24 cellular contexts compared by ENCODE assay signal in genomic region chr13:113822266-113822665, GRCh38. TPM values are rescaled to one million over a fixed set of nuclear protein-coding genes. Genes with fewer than 3 reads are reported as not detected.
DNase-seq lines count a peak whose midpoint lies in the region; ATAC-seq, FAIRE-seq and TF ChIP-seq lines count a peak whose summit lies in the region.
"Had no signal": no experiment of that assay in that cellular context is flagged by ENCODE, and none has a peak within 500 bp of the region (broad histone marks: within the 10 kb centered on the region; RNA-seq: fewer than 3 reads in every experiment).

No MANE protein-coding gene starts in this region.

- peak overlapping the region; percentile 68; the same call in 1 of the 2 replicates for H4K8ac ChIP-seq in H1 (ENCODE audit: extremely low read depth, insufficient read depth, low read length)

- H3K27ac ChIP-seq in HCT116 (ENCODE audit: low read depth, low read length) (no peak overlapping the region), H1 (ENCODE audit: low read depth, low read length) (no peak overlapping the region), hepatocyte (peak overlapping the region; percentile 89), temporal lobe (ENCODE audit: low read depth, low read length) (peak overlapping the region; percentile 64)
- H3K27ac ChIP-seq: VCaP had no signal

- no peak overlapping the region for H4K5ac ChIP-seq in H1 (ENCODE audit: insufficient read length, low read depth, low read length)

- H2AFZ ChIP-seq in HCT116 (ENCODE audit: low read depth, low read length, poor library complexity, severe bottlenecking) (no peak overlapping the region), H1 (ENCODE audit: low read length) (no peak overlapping the region), hepatocyte (no peak overlapping the region)

- no peak for TF ChIP-seq POLR2A in HCT116 (IDR thresholded peaks at IDR 0.05; ENCODE audit: borderline replicate concordance, extremely low read depth, insufficient read depth, insufficient read length)
- TF ChIP-seq POLR2A in H1 (IDR thresholded peaks at IDR 0.05; ENCODE audit: control extremely low read depth in 1 of 2, low read depth in 2 of 2, low read length in 2 of 2): no peak

- ATAC-seq in HCT116: peak; percentile 6; the same call in 1 of the 2 replicates
- ATAC-seq: activated T-cell treated with anti-CD3 and anti-CD28 coated beads, Interleukin-2, amount 50 U/mL, for 72 hours; K562 had no signal

- H3K4me1 ChIP-seq in HCT116 (ENCODE audit: control insufficient read depth in 1 of 2, insufficient read depth in 2 of 2, low read length in 2 of 2) (no peaks in the 10 kb centered on the region; a peak in 1 of 4 replicates), H1 (replicated peaks in 1 of 4; ENCODE audit: control insufficient read depth in 3 of 4, insufficient read depth in 4 of 4, low read length in 3 of 4) (no peaks in the 10 kb centered on the region), hepatocyte (ENCODE audit: insufficient read depth) (peaks cover 16% of the 10 kb centered on the region)
- H3K4me1 ChIP-seq: Caco-2 had no signal

- no TSS peak for BruUV-seq in HCT116 (replicated peaks; lab: Mats Ljungman, UMichigan)

- H3K4me2 ChIP-seq in HCT116 (ENCODE audit: low read length) (no peak overlapping the region), H1 (ENCODE audit: insufficient read depth in 1 of 2, low read depth in 2 of 2, low read length in 2 of 2) (no peak overlapping the region), hepatocyte (no peak overlapping the region)

- POLR2A ChIA-PET in HCT116 (lab: Charles Lee): no interaction called here
- POLR2A ChIA-PET in H1 (lab: Charles Lee; ENCODE audit: partially characterized antibody): interaction anchor here (0.6 kb wide), 1 partner anchor 373 kb away, joined by 3 read pairs; no protein-coding TSS in a partner anchor

- H3K4me3 ChIP-seq in HCT116 (replicated peaks in 1 of 2; ENCODE audit: low read depth in 1 of 2, low read length in 2 of 2): no peak overlapping the region
- H3K4me3 ChIP-seq in H1 (ENCODE audit: extremely low read depth in 1 of 4, insufficient read depth in 2 of 4, low read depth in 3 of 4, low read length in 4 of 4): no peak overlapping the region
- no peak overlapping the region for H3K4me3 ChIP-seq in hepatocyte
- H3K4me3 ChIP-seq: K562, MG63 had no signal

- peaks cover 10 to 19% of the 10 kb centered on the region in 2 experiments; a peak in 2 of 4 replicates for H3K36me3 ChIP-seq in HCT116 (ENCODE audit: control insufficient read depth in 1 of 2, insufficient read depth in 2 of 2, low read length in 2 of 2)
- H3K36me3 ChIP-seq in H1 (ENCODE audit: control insufficient read depth in 2 of 4, insufficient read depth in 4 of 4, low read length in 3 of 4): peaks cover 0 to 10% (median 3%) of the 10 kb centered on the region in 4 experiments; a peak in 5 of 8 replicates
- H3K36me3 ChIP-seq in hepatocyte (replicated peaks; ENCODE audit: insufficient read depth, low read depth): no peaks in the 10 kb centered on the region

- no peak overlapping the region for H2BK120ac ChIP-seq in H1 (replicated peaks; ENCODE audit: low read depth, low read length)

- no peaks in the 10 kb centered on the region for H3K9me3 ChIP-seq in HCT116 (ENCODE audit: control insufficient read depth in 1 of 2, insufficient read depth in 1 of 2, low read depth in 1 of 2, low read length in 2 of 2)
- H3K9me3 ChIP-seq in H1 (ENCODE audit: insufficient read depth in 2 of 2, low read depth in 1 of 2, low read length in 1 of 2): no peaks in the 10 kb centered on the region
- no peaks in the 10 kb centered on the region for H3K9me3 ChIP-seq in hepatocyte (ENCODE audit: low read depth)
- H3K9me3 ChIP-seq: Caco-2, heart left ventricle, MG63 had no signal

- no peak overlapping the region for H2BK5ac ChIP-seq in H1 (ENCODE audit: low read depth, low read length)

- no peak overlapping the region; the same call in 1 of the 2 replicates for H2BK12ac ChIP-seq in H1 (ENCODE audit: low read depth, low read length)

- TF ChIP-seq CTCF in HCT116 (IDR thresholded peaks at IDR 0.05 in 2 of 3, conservative IDR thresholded peaks at IDR 0.05 in 1 of 3; ENCODE audit: borderline replicate concordance in 1 of 3, insufficient read depth in 1 of 3, low read depth in 2 of 3, low read length in 2 of 3) (no peak), H1 (IDR thresholded peaks at IDR 0.05; ENCODE audit: control extremely low read depth in 1 of 3, insufficient read depth in 1 of 3, low read depth in 1 of 3, low read length in 3 of 3) (no peak), hepatocyte (IDR thresholded peaks at IDR 0.05; ENCODE audit: poor library complexity) (no peak)

- H4K91ac ChIP-seq in H1 (replicated peaks; ENCODE audit: insufficient read length, low read length): no peak overlapping the region

- peaks cover 54% of the 10 kb centered on the region for H3K79me2 ChIP-seq in HCT116 (ENCODE audit: insufficient read depth, low read length)
- no peaks in the 10 kb centered on the region for H3K79me2 ChIP-seq in H1 (ENCODE audit: control insufficient read depth in 1 of 2, insufficient read depth in 2 of 2, low read length in 2 of 2)
- no peaks in the 10 kb centered on the region for H3K79me2 ChIP-seq in hepatocyte

- WGBS in H1 (ENCODE audit: extremely low coverage in 1 of 2, insufficient coverage in 1 of 2, insufficient read length in 1 of 2, insufficient replicate concordance in 2 of 2, low coverage in 1 of 2, low lambda C conversion rate in 2 of 2, missing lambda C conversion rate in 1 of 2), 2 experiments: 97% methylated on average over 12 of the region's 12 CpGs; no CpG with 5 or more reads in 1 of the 2 experiments
- WGBS in hepatocyte (ENCODE audit: low lambda C conversion rate, missing lambda C conversion rate): 97% methylated on average over 12 of the region's 12 CpGs

- H3K27me3 ChIP-seq in HCT116 (ENCODE audit: insufficient read depth, low read length): no peaks in the 10 kb centered on the region
- H3K27me3 ChIP-seq in H1 (replicated peaks in 1 of 4; ENCODE audit: control insufficient read depth in 3 of 4, extremely low read depth in 1 of 4, insufficient read depth in 3 of 4, low read length in 3 of 4): no peaks in the 10 kb centered on the region; a peak in 1 of 7 replicates
- no peaks in the 10 kb centered on the region for H3K27me3 ChIP-seq in hepatocyte
- H3K27me3 ChIP-seq: heart left ventricle, MG63 had no signal

- RAD21 ChIA-PET in HCT116 (lab: Charles Lee; ENCODE audit: low non-redundant PET in 1 of 2, low total read pairs in 2 of 2, uncharacterized antibody in 2 of 2, unreplicated experiment in 2 of 2): no interaction called here

- H3K14ac ChIP-seq in H1 (ENCODE audit: insufficient read length): no peak overlapping the region

- no peak for FAIRE-seq in H1 (lab: Jason Lieb, UNC)
- FAIRE-seq: G401.6, GM19239, K562 had no signal

- CTCF ChIA-PET in HCT116 (lab: Charles Lee) (no interaction called here), H1 (lab: Charles Lee; ENCODE audit: partially characterized antibody) (interaction anchor here (0.8 to 1.9 kb wide), 4 partner anchors 12 to 124 kb away, joined by 3 to 5 read pairs (median 4); no protein-coding TSS in a partner anchor)

- H3K23ac ChIP-seq in H1 (ENCODE audit: insufficient read length): no peak overlapping the region

- H2BK15ac ChIP-seq in H1 (ENCODE audit: low read length): no peak overlapping the region

- H4K20me1 ChIP-seq in HCT116 (ENCODE audit: insufficient read depth): no peaks in the 10 kb centered on the region
- H4K20me1 ChIP-seq in H1 (replicated peaks in 1 of 2; ENCODE audit: control insufficient read depth in 1 of 2, insufficient read depth in 2 of 2, low read length in 2 of 2): no peaks in the 10 kb centered on the region
- no peaks in the 10 kb centered on the region for H4K20me1 ChIP-seq in hepatocyte (ENCODE audit: insufficient read depth, poor library complexity, severe bottlenecking)

- no peak overlapping the region for H3K4ac ChIP-seq in H1 (replicated peaks; ENCODE audit: insufficient read length, low read depth, low read length)

- H2BK20ac ChIP-seq in H1 (ENCODE audit: low read length): no peak overlapping the region

- H3K56ac ChIP-seq in H1 (replicated peaks; ENCODE audit: insufficient read length, low read depth, low read length): no peak overlapping the region

- H2AK5ac ChIP-seq in H1 (ENCODE audit: low read depth, low read length): no peak overlapping the region

- H3K23me2 ChIP-seq in H1 (ENCODE audit: low read depth, low read length): no peaks in the 10 kb centered on the region

- no peak overlapping the region for H3K18ac ChIP-seq in H1 (ENCODE audit: extremely low read depth, low read length)

- H3K9me2 ChIP-seq in HCT116 (ENCODE audit: insufficient read depth) (no peaks in the 10 kb centered on the region), hepatocyte (replicated peaks; ENCODE audit: insufficient read depth) (no peaks in the 10 kb centered on the region)

- no peak for TF ChIP-seq EP300 in H1 (IDR thresholded peaks at IDR 0.05; ENCODE audit: borderline replicate concordance in 1 of 2, low read depth in 2 of 2, low read length in 2 of 2)

- TF ChIP-seq RAD21 in HCT116 (IDR thresholded peaks at IDR 0.05; ENCODE audit: low read depth) (no peak), H1 (IDR thresholded peaks at IDR 0.05 in 1 of 2, conservative IDR thresholded peaks at IDR 0.05 in 1 of 2; ENCODE audit: low read depth in 2 of 2, low read length in 2 of 2) (no peak)

- no peak overlapping the region for H3K9ac ChIP-seq in HCT116 (ENCODE audit: low read length)
- no peak overlapping the region for H3K9ac ChIP-seq in H1 (replicated peaks in 1 of 4; ENCODE audit: extremely low read depth in 1 of 4, low read depth in 3 of 4, low read length in 3 of 4)

- intact Hi-C loops in HCT116 (cut with micrococcal nuclease): no loop called here

- H3K79me1 ChIP-seq in H1 (ENCODE audit: low read depth, low read length): no peaks in the 10 kb centered on the region

- DNase-seq in HCT116 (ENCODE audit: low read depth, low spot score) (no peak), H1 (ENCODE audit: low read depth in 1 of 2, low spot score in 2 of 2) (no peak), hepatocyte (ENCODE audit: low spot score) (no peak), HCEC 1CT (no peak), GF-D8 (lab: John Stamatoyannopoulos, UW) (no peak), AG20443 (ENCODE audit: low spot score) (no peak), NCI-H2081 treated with DMSO at 0.1 percent for 48 hours (lab: John Stamatoyannopoulos, UW) (no peak)
- DNase-seq: activated CD4-positive, alpha-beta T cell treated with anti-CD3 and anti-CD28 coated beads, Interleukin-2, amount 10 ng/mL, durations not matched to agents 24 days and 14 days; activated naive CD4-positive, alpha-beta T cell; activated T-cell treated with anti-CD3 and anti-CD28 coated beads, Interleukin-2, amount 50 U/mL, for 72 hours; C1 segment of cervical spinal cord; Caco-2; H9; mammary epithelial cell; MG63; NCI-H1417; stimulated activated naive CD4-positive, alpha-beta T cell had no signal

RNA-seq across cellular contexts. Expression of gene GAS6, which starts 41.6 kb away (rescaled TPM):
- 49.4 TPM for total RNA-seq in HCT116 (2021; ENCODE audit: unreplicated experiment)
- 48.8 and 55.5 TPM in 2 replicates for polyA plus RNA-seq in HCT116 (2012)
- total RNA-seq in H1 (2021; fragmentation: NEBNext Ultra II Directional; extraction: Animal tissue kit (Norgen Biotek cat#: 25700)): 18.4 and 18.6 TPM in 2 replicates
- 31.0 and 37.3 TPM in 2 replicates for polyA plus RNA-seq in H1 (2011; rRNA removed)
- 33.1 TPM for polyA plus RNA-seq in H1 (2011; cell fraction: cytosol; rRNA removed)
- polyA plus RNA-seq in H1 (2011; cell fraction: nucleus; rRNA removed): 60.3 TPM
- polyA plus RNA-seq in H1 (2012, experiment 1 of 2): 17.9 to 34.8 TPM (median 30.9 TPM) in 4 replicates
- polyA plus RNA-seq in H1 (2012, experiment 2 of 2): 18.3 TPM
- 11.4 TPM for polyA plus RNA-seq in H1 (2013, experiment 1 of 2)
- 10.5 TPM for polyA plus RNA-seq in H1 (2013, experiment 2 of 2)
- 6.4 and 7.4 TPM in 2 replicates for polyA minus RNA-seq in H1 (2011; rRNA and poly(A)+ RNA removed)
- polyA minus RNA-seq in H1 (2011; cell fraction: cytosol; rRNA and poly(A)+ RNA removed): 11.8 TPM
- polyA minus RNA-seq in H1 (2011; cell fraction: nucleus; rRNA and poly(A)+ RNA removed): 13.8 TPM
- 62.5 and 70.0 TPM in 2 replicates for total RNA-seq in hepatocyte
- polyA plus RNA-seq in hepatocyte: 146 and 163 TPM in 2 replicates
- 21.1 TPM for total RNA-seq in temporal lobe
- total RNA-seq: OCI-LY7 had no signal

Comparison
In these comparisons a context has a peak if more than half of its experiments do, and no peak if none do; other contexts are left out.
1. H3K27ac ChIP-seq: peak in hepatocyte (single experiment) and temporal lobe (single experiment); none in HCT116 (single experiment) and H1 (single experiment).